Comparison of ENCODE assay signal across 15 cellular contexts in the genomic region with DNA sequence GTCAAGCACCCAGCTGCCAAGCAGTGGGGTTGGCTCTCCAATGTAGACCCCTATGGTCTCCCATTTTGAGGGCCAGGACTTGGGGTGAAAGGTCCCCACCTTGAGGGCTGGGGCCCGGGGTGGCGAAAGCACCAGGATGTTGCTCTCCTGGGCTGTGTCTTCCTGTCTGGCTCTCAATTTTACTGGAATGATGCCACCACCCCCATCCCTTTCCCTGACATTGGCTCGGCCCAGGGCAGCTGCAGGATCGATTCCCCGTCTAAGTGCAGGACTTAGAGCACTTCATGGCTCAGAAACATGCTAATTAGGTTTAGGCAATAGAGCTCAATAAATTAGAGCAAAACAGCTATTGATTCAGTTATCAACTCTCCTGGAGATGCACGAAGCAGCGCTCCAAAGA. TPM values are rescaled to one million over a fixed set of nuclear protein-coding genes. Genes with fewer than 3 reads are reported as not detected.
A peak's percentile ranks its signal among the peaks of the same experiment; 100 is the strongest.
DNase-seq lines count a peak whose midpoint lies in the region; TF ChIP-seq lines count a peak whose summit lies in the region.
"Had no signal": no experiment of that assay in that cellular context is flagged by ENCODE, and none has a peak within 500 bp of the region (broad histone marks: within the 10 kb centered on the region; RNA-seq: fewer than 3 reads in every experiment).

No MANE protein-coding gene starts in this region.

- H3K4me3 ChIP-seq in AG04450 (ENCODE audit: low read depth, low read length) (no peak overlapping the region), coronary artery (no peak overlapping the region), osteoblast (ENCODE audit: insufficient read depth, low read length) (no peak overlapping the region)
- H3K4me3 ChIP-seq in BLaER1 treated with 17β-estradiol and CSF1 and Interleukin-3, amounts not matched to agents 10 nM and 100 nM: no peak overlapping the region

- no peaks in the 10 kb centered on the region for H3K79me2 ChIP-seq in osteoblast (ENCODE audit: insufficient read depth, low read length)

- no peaks in the 10 kb centered on the region; a peak in 1 of 22 replicates for H4K20me1 ChIP-seq in BLaER1 treated with 17β-estradiol and CSF1 and Interleukin-3, amounts not matched to agents 10 nM and 100 nM
- H4K20me1 ChIP-seq in osteoblast (ENCODE audit: insufficient read depth, low read length): no peaks in the 10 kb centered on the region

- no peak for TF ChIP-seq CTCF in AG04450 (IDR thresholded peaks at IDR 0.05; ENCODE audit: low read depth, low read length)
- no peak for TF ChIP-seq CTCF in coronary artery (IDR thresholded peaks at IDR 0.05)
- TF ChIP-seq CTCF in osteoblast (IDR thresholded peaks at IDR 0.05; ENCODE audit: extremely low read depth, low read depth, low read length): no peak

- DNase-seq in AG04450 (ENCODE audit: low read depth, low spot score): no peak
- peak; percentile 35 for DNase-seq in coronary artery (ENCODE audit: low spot score)
- no peak for DNase-seq in osteoblast (ENCODE audit: insufficient read length, low spot score, missing footprints)
- DNase-seq in NCI-H2081 treated with DMSO at 0.1 percent for 48 hours (lab: John Stamatoyannopoulos, UW): no peak
- DNase-seq in stimulated activated naive CD4-positive, alpha-beta T cell (lab: John Stamatoyannopoulos, UW): no peak
- DNase-seq in activated gamma-delta T cell treated with Interleukin-2 at 50 U/mL for 16 hours: no peak
- no peak for DNase-seq in cerebellum (ENCODE audit: low spot score)
- DNase-seq: BE2C; Caco-2; CD8-positive, alpha-beta memory T cell; DND-41; GDM1; GOT3; H9 had no signal

- no peaks in the 10 kb centered on the region for H3K36me3 ChIP-seq in BLaER1 treated with 17β-estradiol and CSF1 and Interleukin-3, amounts not matched to agents 10 nM and 100 nM
- H3K36me3 ChIP-seq in osteoblast (ENCODE audit: insufficient read depth, low read length): no peaks in the 10 kb centered on the region
- H3K36me3 ChIP-seq: BE2C had no signal

- peaks cover 37 to 81% (median 72%) of the 10 kb centered on the region in 10 experiments for H3K4me1 ChIP-seq in BLaER1 treated with 17β-estradiol and CSF1 and Interleukin-3, amounts not matched to agents 10 nM and 100 nM
- peaks cover 37% of the 10 kb centered on the region for H3K4me1 ChIP-seq in osteoblast (ENCODE audit: insufficient read depth, low read length)
- H3K4me1 ChIP-seq: BE2C, Caco-2 had no signal

- H3K9me3 ChIP-seq in AG04450 (ENCODE audit: control insufficient read depth, insufficient read depth, low read length): no peaks in the 10 kb centered on the region
- peaks cover 6 to 16% (median 11%) of the 10 kb centered on the region in 11 experiments; a peak in 18 of 22 replicates for H3K9me3 ChIP-seq in BLaER1 treated with 17β-estradiol and CSF1 and Interleukin-3, amounts not matched to agents 10 nM and 100 nM (replicated peaks in 1 of 11)
- H3K9me3 ChIP-seq in osteoblast (ENCODE audit: low read depth, low read length): no peaks in the 10 kb centered on the region
- H3K9me3 ChIP-seq: BE2C had no signal

- no peak overlapping the region for H3K9ac ChIP-seq in BLaER1 treated with 17β-estradiol and CSF1 and Interleukin-3, amounts not matched to agents 10 nM and 100 nM

- POLR2A ChIA-PET in AG04450 (lab: Yijun Ruan, JAX): interaction anchor here (4.1 kb wide), 1 partner anchor 26 kb away, joined by 9 read pairs; no protein-coding TSS in a partner anchor

- CTCF ChIA-PET in AG04450 (lab: Charles Lee): interaction anchor here (1.9 to 5.1 kb wide), 2 partner anchors 19 to 87 kb away, joined by 9 to 22 read pairs; no protein-coding TSS in a partner anchor

- H2AFZ ChIP-seq in osteoblast (ENCODE audit: low read length): no peak overlapping the region

- H3K4me2 ChIP-seq in BLaER1 treated with 17β-estradiol and CSF1 and Interleukin-3, amounts not matched to agents 10 nM and 100 nM: peak overlapping the region; percentile 17 to 83 (median 69); a peak in 18 of 22 replicates
- no peak overlapping the region for H3K4me2 ChIP-seq in osteoblast (ENCODE audit: insufficient read depth, low read length)

- H3K27me3 ChIP-seq in AG04450 (ENCODE audit: control insufficient read depth, insufficient read depth, low read length) (no peaks in the 10 kb centered on the region), osteoblast (ENCODE audit: insufficient read depth, low read length) (no peaks in the 10 kb centered on the region)
- no peaks in the 10 kb centered on the region for H3K27me3 ChIP-seq in BLaER1 treated with 17β-estradiol and CSF1 and Interleukin-3, amounts not matched to agents 10 nM and 100 nM
- H3K27me3 ChIP-seq: BE2C had no signal

- H3K27ac ChIP-seq in AG04450 (ENCODE audit: low read depth, low read length) (peak overlapping the region; percentile 21), coronary artery (peak overlapping the region in 1 of 2 donors; percentile 15), osteoblast (ENCODE audit: low read depth, low read length) (peak overlapping the region; percentile 41)
- H3K27ac ChIP-seq in BLaER1 treated with 17β-estradiol and CSF1 and Interleukin-3, amounts not matched to agents 10 nM and 100 nM: no peak overlapping the region

RNA-seq across cellular contexts. Expression of gene HSPA12A, which starts 27.0 kb away (rescaled TPM):
- 20.0 and 20.5 TPM in 2 replicates for polyA plus RNA-seq in AG04450 (2011; rRNA removed)
- polyA minus RNA-seq in AG04450 (2011; rRNA and poly(A)+ RNA removed): 27.4 and 30.3 TPM in 2 replicates
- total RNA-seq in osteoblast (10.0 and 10.9 TPM in 2 replicates), cerebellum (63.1 TPM)
- polyA plus RNA-seq: CD8-positive, alpha-beta memory T cell had no signal

Comparison
In these comparisons a context has a peak if more than half of its experiments do, and no peak if none do; other contexts are left out.
1. H3K27ac ChIP-seq: peak in AG04450 (single experiment) and osteoblast (single experiment); none in BLaER1 treated with 17β-estradiol and CSF1 and Interleukin-3, amounts not matched to agents 10 nM and 100 nM (0 of 11).